ENCODE assay signal across 8 cellular contexts in the genomic region with DNA sequence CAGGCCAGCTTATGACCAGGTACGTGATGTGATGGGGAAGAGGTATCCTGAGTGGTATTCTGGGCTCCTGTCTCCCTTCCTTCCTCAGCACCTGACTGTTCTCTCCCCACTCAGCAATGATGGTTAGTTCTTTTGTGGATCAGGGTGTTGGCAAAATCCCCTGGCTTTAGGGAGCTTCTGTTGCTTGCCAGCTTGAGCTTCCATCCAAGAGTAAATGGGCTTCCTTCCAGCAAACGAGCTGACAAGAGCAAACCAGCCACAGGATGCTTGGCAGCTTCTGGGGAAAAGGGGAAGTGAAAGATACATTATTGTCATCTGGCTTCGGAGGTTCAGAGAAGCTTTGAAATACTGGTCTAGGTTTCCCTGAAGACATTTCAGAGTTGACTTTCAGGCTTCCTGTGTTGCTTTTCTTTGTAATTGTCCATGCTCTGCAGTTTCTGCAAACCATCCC. TPM values are rescaled to one million over a fixed set of nuclear protein-coding genes. Genes with fewer than 3 reads are reported as not detected.
DNase-seq lines count a peak whose midpoint lies in the region; ATAC-seq and TF ChIP-seq lines count a peak whose summit lies in the region.

No MANE protein-coding gene starts in this region.

- peaks cover 80% of the 10 kb centered on the region for H3K4me1 Mint-ChIP-seq in central memory CD8-positive, alpha-beta T cell

- H4K8ac ChIP-seq in mesendoderm (ENCODE audit: low read depth, low read length): no peak overlapping the region

- no peak overlapping the region for H3K4ac ChIP-seq in mesendoderm (ENCODE audit: low read depth, low read length)

- no peak overlapping the region for H3K56ac ChIP-seq in mesendoderm (ENCODE audit: low read length)

- H3K4me1 ChIP-seq in OCI-LY3 (ENCODE audit: low read length): peaks cover 64% of the 10 kb centered on the region
- H3K4me1 ChIP-seq in mesendoderm (ENCODE audit: control insufficient read depth, low read depth, low read length): peaks cover 9% of the 10 kb centered on the region

- H3K27me3 ChIP-seq in OCI-LY3 (ENCODE audit: low read depth, low read length) (peaks cover 27% of the 10 kb centered on the region; the same call in 1 of the 2 replicates), mesendoderm (ENCODE audit: insufficient read depth, low read length, poor library complexity) (no peaks in the 10 kb centered on the region)

- H3K27ac Mint-ChIP-seq in central memory CD8-positive, alpha-beta T cell (ENCODE audit: low read depth): peak overlapping the region; percentile 88

- no peaks in the 10 kb centered on the region for H3K9me3 Mint-ChIP-seq in central memory CD8-positive, alpha-beta T cell

- no peak for TF ChIP-seq CTCF in AG09309 (IDR thresholded peaks at IDR 0.05; ENCODE audit: control insufficient read depth, insufficient read depth, low read depth, low read length, missing control alignments)
- no peak for TF ChIP-seq CTCF in OCI-LY3 (IDR thresholded peaks at IDR 0.05; ENCODE audit: low read depth, low read length)

- no peak overlapping the region for H2AFZ ChIP-seq in OCI-LY3 (ENCODE audit: low read depth, low read length)

- no peaks in the 10 kb centered on the region for H3K27me3 Mint-ChIP-seq in central memory CD8-positive, alpha-beta T cell

- ATAC-seq in GM18861 (IDR thresholded peaks at IDR 0.05; ENCODE audit: unreplicated experiment) (peak; percentile 28), HG03060 (IDR thresholded peaks at IDR 0.05; ENCODE audit: low read depth, unreplicated experiment) (peak; percentile 41)
- no peak for ATAC-seq in central memory CD8-positive, alpha-beta T cell (replicated peaks; ENCODE audit: extremely low read depth, poor library complexity, severe bottlenecking)

- H3K18ac ChIP-seq in mesendoderm (ENCODE audit: low read length): no peak overlapping the region

- no peaks in the 10 kb centered on the region for H3K9me3 ChIP-seq in OCI-LY3 (ENCODE audit: insufficient read depth, low read length)

- no peak overlapping the region for H3K23ac ChIP-seq in mesendoderm (ENCODE audit: low read length)

- H3K79me2 ChIP-seq in OCI-LY3 (ENCODE audit: low read length) (peaks cover 54% of the 10 kb centered on the region), mesendoderm (ENCODE audit: control insufficient read depth, insufficient read depth, low read length) (peaks cover 94% of the 10 kb centered on the region)

- H4K5ac ChIP-seq in mesendoderm (ENCODE audit: low read length): no peak overlapping the region

- WGBS in mesendoderm (ENCODE audit: extremely low coverage, insufficient coverage, low lambda C conversion rate): no CpG with 5 or more reads among the region's 3 CpGs

- H3K36me3 ChIP-seq in OCI-LY3 (replicated peaks; ENCODE audit: low read depth, low read length): peaks cover 41% of the 10 kb centered on the region
- peaks cover 21% of the 10 kb centered on the region for H3K36me3 ChIP-seq in mesendoderm (ENCODE audit: control insufficient read depth, insufficient read depth, low read length)

- no peak overlapping the region for H2BK15ac ChIP-seq in mesendoderm (replicated peaks; ENCODE audit: low read depth)

- peak overlapping the region; percentile 37; the same call in 1 of the 2 replicates for H3K9ac ChIP-seq in OCI-LY3 (ENCODE audit: low read length)
- H3K9ac ChIP-seq in mesendoderm (ENCODE audit: low read length): peak overlapping the region; percentile 2

- peak overlapping the region; percentile 1 for H2BK5ac ChIP-seq in mesendoderm (ENCODE audit: low read length)

- DNase-seq in AG09309 (ENCODE audit: low read depth): peak; percentile 76
- DNase-seq in central memory CD8-positive, alpha-beta T cell (ENCODE audit: low spot score in 2 of 2): no peak
- no peak for DNase-seq in mesendoderm
- DNase-seq in GOT3 (lab: John Stamatoyannopoulos, UW): no peak
- DNase-seq in NCI-H1417 treated with DMSO at 0.1 percent for 48 hours (lab: John Stamatoyannopoulos, UW): no peak

- H3K4me3 Mint-ChIP-seq in central memory CD8-positive, alpha-beta T cell: peak overlapping the region; percentile 71

- H3K27ac ChIP-seq in OCI-LY3 (ENCODE audit: low read length) (peak overlapping the region; percentile 81), mesendoderm (ENCODE audit: low read depth, low read length) (no peak overlapping the region)

- H3K4me2 ChIP-seq in OCI-LY3 (ENCODE audit: low read length): peak overlapping the region; percentile 97
- no peak overlapping the region for H3K4me2 ChIP-seq in mesendoderm (ENCODE audit: low read length)

- H3K4me3 ChIP-seq in AG09309 (ENCODE audit: control insufficient read depth, low read depth, low read length): no peak overlapping the region
- H3K4me3 ChIP-seq in OCI-LY3 (ENCODE audit: low read length): peak overlapping the region; percentile 97
- H3K4me3 ChIP-seq in mesendoderm (ENCODE audit: low read length): no peak overlapping the region

- H3K36me3 Mint-ChIP-seq in central memory CD8-positive, alpha-beta T cell (ENCODE audit: insufficient read depth): peaks cover 11% of the 10 kb centered on the region

- peaks cover 66% of the 10 kb centered on the region for H4K20me1 ChIP-seq in OCI-LY3 (ENCODE audit: insufficient read depth, low read length)

- peaks cover 37% of the 10 kb centered on the region for H3K79me1 ChIP-seq in mesendoderm (ENCODE audit: low read length)

- no peak overlapping the region for H2AK5ac ChIP-seq in mesendoderm (ENCODE audit: low read length)

- H2BK120ac ChIP-seq in mesendoderm (ENCODE audit: low read depth, low read length): no peak overlapping the region

RNA-seq across cellular contexts. Expression of a gene that starts 5.2 kb away (rescaled TPM):
- polyA plus RNA-seq in mesendoderm (2013, experiment 1 of 2): 52.5 TPM
- 50.7 TPM for polyA plus RNA-seq in mesendoderm (2013, experiment 2 of 2)
